ENCODE assay signal across 8 cellular contexts in the genomic region with DNA sequence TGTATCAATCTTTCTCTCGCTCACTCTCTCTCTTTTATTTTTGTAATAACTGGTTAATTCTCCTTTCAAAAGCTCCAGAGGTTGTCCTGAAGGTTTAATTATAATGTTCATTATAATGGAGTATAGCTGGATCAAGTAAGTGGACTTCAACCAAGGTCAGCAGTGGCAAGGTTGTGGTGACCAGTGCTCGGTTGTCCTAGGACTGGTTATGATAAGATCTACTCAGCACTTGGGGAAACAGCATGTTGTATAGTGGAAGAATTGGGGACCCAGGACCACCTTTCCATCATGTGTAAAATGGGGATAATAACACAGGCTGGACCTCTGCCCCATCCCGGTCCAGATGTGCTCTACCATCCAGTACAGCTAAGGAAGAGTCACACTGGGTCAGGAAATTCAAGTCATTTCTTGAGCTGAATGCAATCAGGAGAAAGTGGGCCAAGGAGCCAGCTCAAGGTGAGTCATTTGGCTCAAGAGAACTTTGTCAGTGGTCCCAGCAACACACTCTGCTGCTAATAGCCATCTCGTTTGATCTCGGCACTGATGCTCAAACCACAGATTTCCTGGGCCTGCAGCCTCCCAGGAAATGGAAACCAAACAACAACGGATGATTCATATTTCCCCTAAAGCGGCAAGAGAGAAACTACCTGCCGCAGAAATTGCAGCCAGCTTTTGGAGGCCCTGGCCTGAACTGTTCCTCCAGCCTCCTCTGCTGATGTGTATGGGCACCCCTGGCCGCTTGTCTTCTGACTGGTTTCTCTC.
DNase-seq lines count a peak whose midpoint lies in the region; ATAC-seq and TF ChIP-seq lines count a peak whose summit lies in the region.

No MANE protein-coding gene starts in this region.

- BruUV-seq in MCF 10A (replicated peaks; lab: Mats Ljungman, UMichigan): TSS peak; percentile 89

- H3K36me3 ChIP-seq in H7 (replicated peaks; ENCODE audit: control insufficient read depth, insufficient read depth, low read length): no peaks in the 10 kb centered on the region

- peaks cover 8% of the 10 kb centered on the region for H3K4me1 Mint-ChIP-seq in MCF 10A (ENCODE audit: insufficient read depth, unreplicated experiment)

- CTCF ChIA-PET in MCF 10A (lab: Yijun Ruan, JAX): interaction anchor here (0.5 to 0.9 kb wide), 4 partner anchors 14 to 169 kb away, joined by 3 to 5 read pairs (median 3); no protein-coding TSS in a partner anchor

- H3K4me3 ChIP-seq in H7 (ENCODE audit: insufficient read depth, low read depth, low read length) (no peak overlapping the region), lower leg skin (ENCODE audit: low read depth, poor library complexity, severe bottlenecking) (no peak overlapping the region)

- TF ChIP-seq CTCF in MCF 10A (IDR thresholded peaks at IDR 0.05; ENCODE audit: unreplicated experiment) (no peak), lower leg skin (IDR thresholded peaks at IDR 0.05) (no peak)

- H3K36me3 Mint-ChIP-seq in MCF 10A (ENCODE audit: insufficient read depth, unreplicated experiment): no peaks in the 10 kb centered on the region

- intact Hi-C loops in MCF 10A (cut with micrococcal nuclease): loop anchor here (1.0 to 5.0 kb wide), 2 partner anchors 24 to 45 kb away; no protein-coding TSS in a partner anchor
- intact Hi-C loops in lower leg skin (cut with DNase I; ENCODE audit: low total_unique reads): no loop called here

- peak overlapping the region; percentile 71 for H3K27ac Mint-ChIP-seq in MCF 10A (ENCODE audit: low read depth, unreplicated experiment)

- peak; percentile 82 for ATAC-seq in HG03175 (IDR thresholded peaks at IDR 0.05; ENCODE audit: unreplicated experiment)

- peak; percentile 71 for DNase-seq in stimulated activated naive CD4-positive, alpha-beta T cell treated with Interleukin-2 at 50 U/mL for 16 hours (lab: John Stamatoyannopoulos, UW)
- DNase-seq in stimulated activated naive CD4-positive, alpha-beta T cell (lab: John Stamatoyannopoulos, UW): no peak
- peak; percentile 28 for DNase-seq in T-helper 9 cell
- DNase-seq in MCF 10A (ENCODE audit: unreplicated experiment): peak; percentile 99
- DNase-seq in stimulated activated CD4-positive, alpha-beta T cell treated with anti-CD3 and anti-CD28 coated beads, TNF-alpha, amount 100 ng/mL, for 1 hour (ENCODE audit: low read depth in 3 of 3, low spot score in 1 of 3): peak; percentile 31 to 50 (median 44)
- no peak for DNase-seq in H7
- no peak for DNase-seq in lower leg skin (ENCODE audit: low spot score in 2 of 2)

- no peak overlapping the region for H3K4me3 Mint-ChIP-seq in MCF 10A (ENCODE audit: unreplicated experiment)

- H3K27me3 ChIP-seq in H7 (ENCODE audit: control insufficient read depth, insufficient read depth, low read length): no peaks in the 10 kb centered on the region

- POLR2A ChIA-PET in MCF 10A (lab: Yijun Ruan, JAX): interaction anchor here (0.9 kb wide), 2 partner anchors 34 to 68 kb away, joined by 3 to 5 read pairs; no protein-coding TSS in a partner anchor

- no peak for TF ChIP-seq POLR2A in lower leg skin (IDR thresholded peaks at IDR 0.05)

- 56 to 57% methylated on average over 9 of the region's 9 CpGs for WGBS in lower leg skin, 2 donors

- no peaks in the 10 kb centered on the region for H3K9me3 Mint-ChIP-seq in MCF 10A (ENCODE audit: unreplicated experiment)

- H3K27me3 Mint-ChIP-seq in MCF 10A (ENCODE audit: insufficient read depth, unreplicated experiment): peaks cover 18% of the 10 kb centered on the region

Comparison
In these comparisons a context has a peak if more than half of its experiments do, and no peak if none do; other contexts are left out.
1. DNase-seq: peak in stimulated activated naive CD4-positive, alpha-beta T cell treated with Interleukin-2 at 50 U/mL for 16 hours (single experiment), T-helper 9 cell (single experiment), MCF 10A (single experiment) and stimulated activated CD4-positive, alpha-beta T cell treated with anti-CD3 and anti-CD28 coated beads, TNF-alpha, amount 100 ng/mL, for 1 hour (3 of 3); none in stimulated activated naive CD4-positive, alpha-beta T cell (0 of 6), H7 (single experiment) and lower leg skin (0 of 2).